In genomic region chr7:139361523-139361922, GRCh38 we compare ENCODE assay signal across 8 cellular contexts. TPM values are rescaled to one million over a fixed set of nuclear protein-coding genes. Genes with fewer than 3 reads are reported as not detected.
DNase-seq lines count a peak whose midpoint lies in the region; ATAC-seq and TF ChIP-seq lines count a peak whose summit lies in the region.

No MANE protein-coding gene starts in this region.

- ATAC-seq in GM19328 (IDR thresholded peaks at IDR 0.05; ENCODE audit: unreplicated experiment): no peak

- peak overlapping the region; percentile 77 for H3K4me2 ChIP-seq in DOHH2 (ENCODE audit: low read length)
- peak overlapping the region; percentile 84 for H3K4me2 ChIP-seq in OCI-LY3 (ENCODE audit: low read length)
- H3K4me2 ChIP-seq in parathyroid adenoma (ENCODE audit: low read length): peak overlapping the region; percentile 94

- no peak overlapping the region for H2AFZ ChIP-seq in OCI-LY3 (ENCODE audit: low read depth, low read length)
- H2AFZ ChIP-seq in parathyroid adenoma: no peak overlapping the region

- H3K36me3 ChIP-seq in DOHH2 (ENCODE audit: control insufficient read depth, low read length): peaks cover 69% of the 10 kb centered on the region
- peaks cover 24% of the 10 kb centered on the region for H3K36me3 ChIP-seq in OCI-LY3 (replicated peaks; ENCODE audit: low read depth, low read length)
- H3K36me3 ChIP-seq in endodermal cell (ENCODE audit: control insufficient read depth, insufficient read depth, low read length): peaks cover 30% of the 10 kb centered on the region
- no peaks in the 10 kb centered on the region for H3K36me3 ChIP-seq in parathyroid adenoma (ENCODE audit: control insufficient read depth, insufficient read depth, low read length)
- no peaks in the 10 kb centered on the region for H3K36me3 ChIP-seq in adrenal gland (replicated peaks in 1 of 2)

- H3K36me3 Mint-ChIP-seq in endodermal cell (ENCODE audit: low read depth): peaks cover 20% of the 10 kb centered on the region

- no peaks in the 10 kb centered on the region for H3K9me2 ChIP-seq in DOHH2 (replicated peaks; ENCODE audit: control insufficient read depth, low read length)

- peak overlapping the region; percentile 91 for H3K27ac ChIP-seq in DOHH2 (ENCODE audit: low read depth, low read length)
- H3K27ac ChIP-seq in OCI-LY3 (ENCODE audit: low read length): no peak overlapping the region
- H3K27ac ChIP-seq in endodermal cell (ENCODE audit: low read depth, low read length): no peak overlapping the region
- H3K27ac ChIP-seq in parathyroid adenoma: peak overlapping the region; percentile 98
- H3K27ac ChIP-seq in adrenal gland: peak overlapping the region in 2 of 5 donors; percentile 99 to 100

- H3K4me3 Mint-ChIP-seq in endodermal cell: peak overlapping the region; percentile 97

- no peak for TF ChIP-seq POLR2A in adrenal gland (IDR thresholded peaks at IDR 0.05)

- no peaks in the 10 kb centered on the region for H3K9me3 Mint-ChIP-seq in endodermal cell

- H3K27me3 Mint-ChIP-seq in endodermal cell (ENCODE audit: insufficient read depth): no peaks in the 10 kb centered on the region

- H3K4me3 ChIP-seq in DOHH2 (ENCODE audit: low read length) (peak overlapping the region; percentile 95), OCI-LY3 (ENCODE audit: low read length) (peak overlapping the region; percentile 98), endodermal cell (ENCODE audit: low read length) (peak overlapping the region; percentile 95), parathyroid adenoma (ENCODE audit: low read depth, low read length) (peak overlapping the region; percentile 99), adrenal gland (peak overlapping the region in 1 of 4 donors; percentile 88)

- H3K4me1 Mint-ChIP-seq in endodermal cell: peaks cover 16% of the 10 kb centered on the region

- H4K20me1 ChIP-seq in DOHH2 (ENCODE audit: control insufficient read depth, insufficient read depth, low read depth, low read length) (peaks cover 38% of the 10 kb centered on the region), OCI-LY3 (ENCODE audit: insufficient read depth, low read length) (peaks cover 55% of the 10 kb centered on the region)

- no peaks in the 10 kb centered on the region for H3K9me3 ChIP-seq in DOHH2 (ENCODE audit: control insufficient read depth, insufficient read depth, low read length)
- no peaks in the 10 kb centered on the region for H3K9me3 ChIP-seq in OCI-LY3 (ENCODE audit: insufficient read depth, low read length)
- no peaks in the 10 kb centered on the region for H3K9me3 ChIP-seq in endodermal cell (ENCODE audit: control insufficient read depth, low read length)
- H3K9me3 ChIP-seq in parathyroid adenoma (ENCODE audit: control insufficient read depth, low read length): no peaks in the 10 kb centered on the region
- no peaks in the 10 kb centered on the region for H3K9me3 ChIP-seq in adrenal gland (replicated peaks in 1 of 3)

- intact Hi-C loops in adrenal gland (cut with DNase I): no loop called here

- no peak for TF ChIP-seq CTCF in DOHH2 (IDR thresholded peaks at IDR 0.05; ENCODE audit: low read depth, low read length, poor library complexity, severe bottlenecking)
- TF ChIP-seq CTCF in OCI-LY3 (IDR thresholded peaks at IDR 0.05; ENCODE audit: low read depth, low read length): no peak
- TF ChIP-seq CTCF in endodermal cell (conservative IDR thresholded peaks at IDR 0.05): no peak
- no peak for TF ChIP-seq CTCF in parathyroid adenoma (IDR thresholded peaks at IDR 0.05)
- no peak for TF ChIP-seq CTCF in adrenal gland (IDR thresholded peaks at IDR 0.05)

- H3K27me3 ChIP-seq in DOHH2 (ENCODE audit: control insufficient read depth, low read length) (no peaks in the 10 kb centered on the region), OCI-LY3 (ENCODE audit: low read depth, low read length) (no peaks in the 10 kb centered on the region), endodermal cell (ENCODE audit: control insufficient read depth, insufficient read depth, low read length, poor library complexity, severe bottlenecking) (no peaks in the 10 kb centered on the region), parathyroid adenoma (ENCODE audit: control insufficient read depth, insufficient read depth, low read length) (no peaks in the 10 kb centered on the region), adrenal gland (no peaks in the 10 kb centered on the region)

- H3K9ac ChIP-seq in OCI-LY3 (ENCODE audit: low read length) (peak overlapping the region; percentile 95), endodermal cell (ENCODE audit: extremely low read depth, low read length, poor library complexity, severe bottlenecking) (peak overlapping the region; percentile 92), parathyroid adenoma (no peak overlapping the region)

- H3K79me2 ChIP-seq in DOHH2 (ENCODE audit: control insufficient read depth, low read length) (peaks cover 97% of the 10 kb centered on the region), OCI-LY3 (ENCODE audit: low read length) (peaks cover 84% of the 10 kb centered on the region), parathyroid adenoma (peaks cover 37% of the 10 kb centered on the region)

- H3K27ac Mint-ChIP-seq in endodermal cell: peak overlapping the region; percentile 99

- peaks cover 17% of the 10 kb centered on the region for H3F3A ChIP-seq in DOHH2 (ENCODE audit: control insufficient read depth, insufficient read depth)

- H3K4me1 ChIP-seq in DOHH2 (ENCODE audit: control insufficient read depth, low read length) (peaks cover 50% of the 10 kb centered on the region), OCI-LY3 (ENCODE audit: low read length) (peaks cover 20% of the 10 kb centered on the region), endodermal cell (ENCODE audit: control insufficient read depth, insufficient read depth, low read length) (peaks cover 9% of the 10 kb centered on the region), parathyroid adenoma (no peaks in the 10 kb centered on the region), adrenal gland (replicated peaks in 1 of 2) (peaks cover 8 to 46% of the 10 kb centered on the region in 2 donors)

- DNase-seq in endodermal cell (no peak), adrenal gland (no peak), HuH-7.5 (ENCODE audit: low spot score) (no peak)
- no peak for DNase-seq in stimulated activated naive CD4-positive, alpha-beta T cell (lab: John Stamatoyannopoulos, UW)

- 25 to 28% methylated on average over 2 to 3 of the region's 3 CpGs for WGBS in endodermal cell (ENCODE audit: insufficient coverage in 1 of 2, insufficient read length in 1 of 2), 2 experiments
- WGBS in adrenal gland, 4 donors: 9 to 16% (median 12%) methylated on average over 3 of the region's 3 CpGs

RNA-seq across cellular contexts. Expression of gene LUC7L2, which starts 1.8 kb away (rescaled TPM):
- total RNA-seq in endodermal cell (10 to 100 TPM; 71.0 to 76.0 TPM), adrenal gland (10 to 100 TPM; 31.5 to 100.0 (median 54.4) TPM)
- 74.0 TPM for polyA plus RNA-seq in endodermal cell (2013, experiment 1 of 2)
- 62.3 TPM for polyA plus RNA-seq in endodermal cell (2013, experiment 2 of 2)
- 10 to 100 TPM; 51.2 to 87.6 (median 55.3) TPM for polyA plus RNA-seq in adrenal gland

RNA-seq across cellular contexts. Expression of gene FMC1, which starts 20.4 kb away (rescaled TPM):
- total RNA-seq in endodermal cell: 10 to 100 TPM; 10.8 to 17.1 TPM
- 40.8 TPM for polyA plus RNA-seq in endodermal cell (2013, experiment 1 of 2)
- polyA plus RNA-seq in endodermal cell (2013, experiment 2 of 2): 40.9 TPM
- 10 to 100 TPM in 7 of 8 donors, 1 to 10 TPM in 1; 10.0 to 29.5 (median 20.2) TPM for total RNA-seq in adrenal gland
- polyA plus RNA-seq in adrenal gland: 10 to 100 TPM; 14.9 to 98.6 (median 50.0) TPM

Comparison
In these comparisons a context has a peak if more than half of its experiments do, and no peak if none do; other contexts are left out.
1. H3K27ac ChIP-seq: peak in DOHH2 (single experiment) and parathyroid adenoma (single experiment); none in OCI-LY3 (single experiment) and endodermal cell (single experiment).
2. Peak in every context shown above with its lines, with median percentiles within 50 percentile points of each other: H3K4me2 ChIP-seq.